8 cellular contexts compared by ENCODE assay signal in genomic region chr16:48317614-48318013, GRCh38.
DNase-seq lines count a peak whose midpoint lies in the region; ATAC-seq and TF ChIP-seq lines count a peak whose summit lies in the region.

No MANE protein-coding gene starts in this region.

- H3K4me3 Mint-ChIP-seq in activated naive CD8-positive, alpha-beta T cell treated with anti-CD3 and anti-CD28 coated beads, Interleukin-2, amount 50 U/mL, for 24 hours, result peak overlapping the region; percentile 31
- H3K4me3 Mint-ChIP-seq in naive B cell, result peak overlapping the region in 6 of 8 donors; percentile 22 to 89 (median 64)

- in situ Hi-C loops in GM13977 (cut with MboI; ENCODE audit: low pct_unique_long_range_greater_than_20kb, low sequenced_read_pairs, unreplicated experiment), result no loop called here

- H3K27me3 ChIP-seq in MG63, result no peaks in the 10 kb centered on the region

- ATAC-seq in activated naive CD8-positive, alpha-beta T cell treated with anti-CD3 and anti-CD28 coated beads, Interleukin-2, amount 50 U/mL, for 24 hours, result peak; percentile 80
- no peak for ATAC-seq in naive B cell (ENCODE audit: low read depth in 2 of 2)
- ATAC-seq in HG03378 (IDR thresholded peaks at IDR 0.05; ENCODE audit: unreplicated experiment), result no peak
- no peak for ATAC-seq in GM21390 (IDR thresholded peaks at IDR 0.05; ENCODE audit: unreplicated experiment)

- no peak overlapping the region for H3K4me3 ChIP-seq in MG63

- peaks cover 14% of the 10 kb centered on the region for H3K9me3 Mint-ChIP-seq in activated naive CD8-positive, alpha-beta T cell treated with anti-CD3 and anti-CD28 coated beads, Interleukin-2, amount 50 U/mL, for 24 hours
- peaks cover 1 to 16% (median 13%) of the 10 kb centered on the region in 7 donors for H3K9me3 Mint-ChIP-seq in naive B cell

- peaks cover 46% of the 10 kb centered on the region for H3K36me3 Mint-ChIP-seq in activated naive CD8-positive, alpha-beta T cell treated with anti-CD3 and anti-CD28 coated beads, Interleukin-2, amount 50 U/mL, for 24 hours (ENCODE audit: low read depth)
- peaks cover 28 to 31% of the 10 kb centered on the region in 2 donors for H3K36me3 Mint-ChIP-seq in naive B cell

- H3K36me3 ChIP-seq in MG63, result no peaks in the 10 kb centered on the region

- H3K9me3 ChIP-seq in MG63, result no peaks in the 10 kb centered on the region

- DNase-seq in EL (peak; percentile 78), MG63 (peak; percentile 14), naive B cell (no peak), NCI-H774 (lab: John Stamatoyannopoulos, UW) (no peak), GM13977 (ENCODE audit: low spot score) (no peak)
- peak; percentile 25 for DNase-seq in activated naive CD8-positive, alpha-beta T cell treated with anti-CD3 and anti-CD28 coated beads, Interleukin-2, amount 50 U/mL, for 24 hours

- peaks cover 32% of the 10 kb centered on the region for H3K4me1 Mint-ChIP-seq in activated naive CD8-positive, alpha-beta T cell treated with anti-CD3 and anti-CD28 coated beads, Interleukin-2, amount 50 U/mL, for 24 hours
- peaks cover 16 to 20% (median 19%) of the 10 kb centered on the region in 3 donors for H3K4me1 Mint-ChIP-seq in naive B cell

- peak overlapping the region; percentile 76 for H3K27ac Mint-ChIP-seq in activated naive CD8-positive, alpha-beta T cell treated with anti-CD3 and anti-CD28 coated beads, Interleukin-2, amount 50 U/mL, for 24 hours
- peak overlapping the region in 4 of 6 donors; percentile 13 to 56 (median 32) for H3K27ac Mint-ChIP-seq in naive B cell

- no peak for TF ChIP-seq CTCF in GM13977 (IDR thresholded peaks at IDR 0.05; ENCODE audit: extremely low read depth, insufficient read depth, missing control alignments)

- H3K27me3 Mint-ChIP-seq in activated naive CD8-positive, alpha-beta T cell treated with anti-CD3 and anti-CD28 coated beads, Interleukin-2, amount 50 U/mL, for 24 hours, result no peaks in the 10 kb centered on the region
- no peaks in the 10 kb centered on the region for H3K27me3 Mint-ChIP-seq in naive B cell

Comparison
In these comparisons a context has a peak if more than half of its experiments do, and no peak if none do; other contexts are left out.
1. DNase-seq: peak in EL (single experiment), MG63 (single experiment) and activated naive CD8-positive, alpha-beta T cell treated with anti-CD3 and anti-CD28 coated beads, Interleukin-2, amount 50 U/mL, for 24 hours (single experiment); none in naive B cell (single experiment), NCI-H774 (single experiment) and GM13977 (single experiment).